In genomic region chr12:131487379-131488129, GRCh38 we compare ENCODE assay signal across 13 cellular contexts.
DNase-seq lines count a peak whose midpoint lies in the region; ATAC-seq and TF ChIP-seq lines count a peak whose summit lies in the region.
"Had no signal": no experiment of that assay in that cellular context is flagged by ENCODE, and none has a peak within 500 bp of the region (broad histone marks: within the 10 kb centered on the region; RNA-seq: fewer than 3 reads in every experiment).

No MANE protein-coding gene starts in this region.

- H3K4me3 Mint-ChIP-seq in activated T-helper 1 cell treated with anti-CD3 and anti-CD28 coated beads, Interleukin-12 subunit alpha, Interleukin-12 subunit beta, Interleukin-2, Interleukin-4 antibody, amounts not matched to agents 30 ng/mL and 10 ng/mL and 1 ng/mL, durations not matched to agents 14 hours and 24 hours and 36 hours = no peak overlapping the region
- no peak overlapping the region for H3K4me3 Mint-ChIP-seq in naive thymus-derived CD4-positive, alpha-beta T cell
- H3K4me3 Mint-ChIP-seq: activated naive CD8-positive, alpha-beta T cell treated with anti-CD3 and anti-CD28 coated beads, Interleukin-2, amount 10 ng/mL, durations not matched to agents 7 days and 5 days; immature natural killer cell had no signal

- H3K27me3 ChIP-seq in naive thymus-derived CD4-positive, alpha-beta T cell (ENCODE audit: control insufficient read depth in 2 of 2, insufficient read depth in 2 of 2, low read length in 2 of 2) = no peaks in the 10 kb centered on the region
- no peaks in the 10 kb centered on the region for H3K27me3 ChIP-seq in smooth muscle cell (ENCODE audit: low read depth)

- no peaks in the 10 kb centered on the region for H3F3A ChIP-seq in smooth muscle cell (ENCODE audit: low read depth)

- intact Hi-C loops in activated T-helper 1 cell treated with anti-CD3 and anti-CD28 coated beads, Interleukin-12 subunit alpha, Interleukin-12 subunit beta, Interleukin-2, Interleukin-4 antibody, amounts not matched to agents 30 ng/mL and 10 ng/mL and 1 ng/mL, durations not matched to agents 14 hours and 24 hours and 36 hours (cut with micrococcal nuclease) = no loop called here
- intact Hi-C loops in naive thymus-derived CD4-positive, alpha-beta T cell (cut with micrococcal nuclease) = no loop called here

- DNase-seq in ACHN = peak; percentile 65
- no peak for DNase-seq in activated T-helper 1 cell treated with anti-CD3 and anti-CD28 coated beads, Interleukin-12 subunit alpha, Interleukin-12 subunit beta, Interleukin-2, Interleukin-4 antibody, amounts not matched to agents 30 ng/mL and 10 ng/mL and 1 ng/mL, durations not matched to agents 14 hours and 24 hours and 36 hours (ENCODE audit: low spot score)
- no peak for DNase-seq in naive thymus-derived CD4-positive, alpha-beta T cell
- no peak for DNase-seq in mesenteric fat pad (ENCODE audit: low spot score)
- no peak for DNase-seq in activated gamma-delta T cell treated with Interleukin-2 at 50 U/mL for 16 hours
- DNase-seq in glomerular visceral epithelial cell (ENCODE audit: extremely low spot score) = no peak
- no peak for DNase-seq in smooth muscle cell (lab: John Stamatoyannopoulos, UW; ENCODE audit: unreplicated experiment)
- DNase-seq: activated naive CD8-positive, alpha-beta T cell treated with anti-CD3 and anti-CD28 coated beads, Interleukin-2, amount 10 ng/mL, durations not matched to agents 7 days and 5 days; immature natural killer cell; NCI-H1048; stimulated activated CD4-positive, alpha-beta T cell treated with anti-CD3 and anti-CD28 coated beads, Interleukin-12 subunit alpha, Interleukin-12 subunit beta, amount 100 ng/mL, for 4 hours; T-helper 2 cell had no signal

- no peak overlapping the region for H3K9ac ChIP-seq in smooth muscle cell (ENCODE audit: low read depth)

- no peaks in the 10 kb centered on the region for H3K9me3 Mint-ChIP-seq in activated T-helper 1 cell treated with anti-CD3 and anti-CD28 coated beads, Interleukin-12 subunit alpha, Interleukin-12 subunit beta, Interleukin-2, Interleukin-4 antibody, amounts not matched to agents 30 ng/mL and 10 ng/mL and 1 ng/mL, durations not matched to agents 14 hours and 24 hours and 36 hours
- H3K9me3 Mint-ChIP-seq in naive thymus-derived CD4-positive, alpha-beta T cell = no peaks in the 10 kb centered on the region
- H3K9me3 Mint-ChIP-seq: activated naive CD8-positive, alpha-beta T cell treated with anti-CD3 and anti-CD28 coated beads, Interleukin-2, amount 10 ng/mL, durations not matched to agents 7 days and 5 days; immature natural killer cell had no signal

- CTCF ChIA-PET in HEK293 (lab: Yijun Ruan, JAX) = no interaction called here
- CTCF ChIA-PET in naive thymus-derived CD4-positive, alpha-beta T cell (lab: Charles Lee) = no interaction called here

- no peaks in the 10 kb centered on the region for H3K79me2 ChIP-seq in smooth muscle cell (ENCODE audit: low read depth)

- no peak overlapping the region for H2AFZ ChIP-seq in smooth muscle cell (ENCODE audit: low read depth)

- H3K4me1 Mint-ChIP-seq in activated T-helper 1 cell treated with anti-CD3 and anti-CD28 coated beads, Interleukin-12 subunit alpha, Interleukin-12 subunit beta, Interleukin-2, Interleukin-4 antibody, amounts not matched to agents 30 ng/mL and 10 ng/mL and 1 ng/mL, durations not matched to agents 14 hours and 24 hours and 36 hours (ENCODE audit: low read depth) = no peaks in the 10 kb centered on the region
- peaks cover 0 to 11% (median 2%) of the 10 kb centered on the region in 7 donors for H3K4me1 Mint-ChIP-seq in naive thymus-derived CD4-positive, alpha-beta T cell
- H3K4me1 Mint-ChIP-seq: activated naive CD8-positive, alpha-beta T cell treated with anti-CD3 and anti-CD28 coated beads, Interleukin-2, amount 10 ng/mL, durations not matched to agents 7 days and 5 days; immature natural killer cell had no signal

- H3K27ac ChIP-seq in HEK293 (ENCODE audit: extremely low read depth, low read depth, low read length) = no peak overlapping the region
- no peak overlapping the region for H3K27ac ChIP-seq in naive thymus-derived CD4-positive, alpha-beta T cell (ENCODE audit: low read depth, low read length)
- no peak overlapping the region for H3K27ac ChIP-seq in smooth muscle cell (ENCODE audit: low read depth)

- no peak for ATAC-seq in naive thymus-derived CD4-positive, alpha-beta T cell

- no peaks in the 10 kb centered on the region for H3K36me3 Mint-ChIP-seq in activated T-helper 1 cell treated with anti-CD3 and anti-CD28 coated beads, Interleukin-12 subunit alpha, Interleukin-12 subunit beta, Interleukin-2, Interleukin-4 antibody, amounts not matched to agents 30 ng/mL and 10 ng/mL and 1 ng/mL, durations not matched to agents 14 hours and 24 hours and 36 hours (ENCODE audit: low read depth)
- H3K36me3 Mint-ChIP-seq in naive thymus-derived CD4-positive, alpha-beta T cell = no peaks in the 10 kb centered on the region
- H3K36me3 Mint-ChIP-seq: activated naive CD8-positive, alpha-beta T cell treated with anti-CD3 and anti-CD28 coated beads, Interleukin-2, amount 10 ng/mL, durations not matched to agents 7 days and 5 days; immature natural killer cell had no signal

- no peaks in the 10 kb centered on the region for H3K4me1 ChIP-seq in HEK293 (ENCODE audit: control insufficient read depth, insufficient read depth, low read length)
- no peaks in the 10 kb centered on the region for H3K4me1 ChIP-seq in naive thymus-derived CD4-positive, alpha-beta T cell (ENCODE audit: control insufficient read depth in 2 of 2, insufficient read depth in 2 of 2, low read length in 2 of 2)
- H3K4me1 ChIP-seq in smooth muscle cell (ENCODE audit: low read depth) = no peaks in the 10 kb centered on the region

- 70% methylated on average over 9 of the region's 9 CpGs for WGBS in smooth muscle cell (ENCODE audit: low lambda C conversion rate)

- no peaks in the 10 kb centered on the region for H4K20me1 ChIP-seq in smooth muscle cell (ENCODE audit: low read depth)

- TF ChIP-seq CTCF in HEK293 (tag by site-specific recombination; IDR thresholded peaks at IDR 0.05) (no peak), smooth muscle cell (IDR thresholded peaks at IDR 0.05; ENCODE audit: borderline replicate concordance, insufficient read depth, poor library complexity, severe bottlenecking) (no peak)

- H3K27me3 Mint-ChIP-seq in activated T-helper 1 cell treated with anti-CD3 and anti-CD28 coated beads, Interleukin-12 subunit alpha, Interleukin-12 subunit beta, Interleukin-2, Interleukin-4 antibody, amounts not matched to agents 30 ng/mL and 10 ng/mL and 1 ng/mL, durations not matched to agents 14 hours and 24 hours and 36 hours (ENCODE audit: insufficient read depth) = peaks cover 2% of the 10 kb centered on the region
- H3K27me3 Mint-ChIP-seq in naive thymus-derived CD4-positive, alpha-beta T cell = no peaks in the 10 kb centered on the region

- POLR2A ChIA-PET in HEK293 (lab: Yijun Ruan, JAX) = no interaction called here
- POLR2A ChIA-PET in naive thymus-derived CD4-positive, alpha-beta T cell (lab: Charles Lee) = no interaction called here

- no peaks in the 10 kb centered on the region for H3K9me3 ChIP-seq in HEK293 (ENCODE audit: control insufficient read depth, insufficient read depth, low read depth, low read length)
- no peaks in the 10 kb centered on the region for H3K9me3 ChIP-seq in naive thymus-derived CD4-positive, alpha-beta T cell (ENCODE audit: control insufficient read depth in 2 of 3, low read length in 3 of 3)
- no peaks in the 10 kb centered on the region for H3K9me3 ChIP-seq in smooth muscle cell (replicated peaks; ENCODE audit: low read depth)

- H3K4me3 ChIP-seq in HEK293 (ENCODE audit: low read depth, low read length) (no peak overlapping the region), smooth muscle cell (no peak overlapping the region)
- H3K4me3 ChIP-seq in naive thymus-derived CD4-positive, alpha-beta T cell (ENCODE audit: low read length) = no peak overlapping the region

- H3K36me3 ChIP-seq in HEK293 (ENCODE audit: control insufficient read depth in 2 of 2, insufficient read depth in 1 of 2, low read length in 2 of 2) (no peaks in the 10 kb centered on the region), smooth muscle cell (ENCODE audit: low read depth) (no peaks in the 10 kb centered on the region)
- H3K36me3 ChIP-seq in naive thymus-derived CD4-positive, alpha-beta T cell (ENCODE audit: control insufficient read depth in 2 of 3, insufficient read depth in 3 of 3, low read length in 3 of 3) = no peaks in the 10 kb centered on the region

- H3K27ac Mint-ChIP-seq in activated T-helper 1 cell treated with anti-CD3 and anti-CD28 coated beads, Interleukin-12 subunit alpha, Interleukin-12 subunit beta, Interleukin-2, Interleukin-4 antibody, amounts not matched to agents 30 ng/mL and 10 ng/mL and 1 ng/mL, durations not matched to agents 14 hours and 24 hours and 36 hours = peak overlapping the region; percentile 15
- peak overlapping the region in 5 of 9 donors; percentile 5 to 81 (median 13) for H3K27ac Mint-ChIP-seq in naive thymus-derived CD4-positive, alpha-beta T cell
- H3K27ac Mint-ChIP-seq: activated naive CD8-positive, alpha-beta T cell treated with anti-CD3 and anti-CD28 coated beads, Interleukin-2, amount 10 ng/mL, durations not matched to agents 7 days and 5 days; immature natural killer cell had no signal

- in situ Hi-C loops in ACHN (cut with HindIII; ENCODE audit: low pct_ligation_motif_present, low pct_unique_long_range_greater_than_20kb, low sequenced_read_pairs) = no loop called here

- H3K4me2 ChIP-seq in smooth muscle cell = no peak overlapping the region

TF ChIP-seq in HEK293, 187 proteins besides CTCF, POLR2A, EP300 and RAD21:
- TF ChIP-seq YY2 (tag by site-specific recombination; IDR thresholded peaks at IDR 0.05) (no peak), MYNN (tag by site-specific recombination; IDR thresholded peaks at IDR 0.05; ENCODE audit: borderline replicate concordance) (no peak), ZNF19 (tag by site-specific recombination; IDR thresholded peaks at IDR 0.05; ENCODE audit: low read depth) (no peak), ZFP37 (tag by site-specific recombination; IDR thresholded peaks at IDR 0.05) (peak; percentile 90), ELK4 (IDR thresholded peaks at IDR 0.05; ENCODE audit: borderline replicate concordance, low read depth, low read length) (no peak), ZNF701 (tag by site-specific recombination; IDR thresholded peaks at IDR 0.05) (no peak)
TF ChIP-seq in HEK293: peak in this region for 1.
